ENCODE assay signal across 14 cellular contexts in genomic region chr2:25062461-25062860, GRCh38. TPM values are rescaled to one million over a fixed set of nuclear protein-coding genes. Genes with fewer than 3 reads are reported as not detected.
DNase-seq lines count a peak whose midpoint lies in the region; ATAC-seq and TF ChIP-seq lines count a peak whose summit lies in the region.
"Had no signal": no experiment of that assay in that cellular context is flagged by ENCODE, and none has a peak within 500 bp of the region (broad histone marks: within the 10 kb centered on the region; RNA-seq: fewer than 3 reads in every experiment).

No MANE protein-coding gene starts in this region.

- peak overlapping the region; percentile 35 for H3K4me3 Mint-ChIP-seq in neural crest cell
- H3K4me3 Mint-ChIP-seq: activated naive CD4-positive, alpha-beta T cell treated with anti-CD3 and anti-CD28 coated beads, Interleukin-2, amount 50 U/mL, for 24 hours; naive B cell had no signal

- H3K27me3 Mint-ChIP-seq in neural crest cell (ENCODE audit: low read depth), result no peaks in the 10 kb centered on the region
- H3K27me3 Mint-ChIP-seq: activated naive CD4-positive, alpha-beta T cell treated with anti-CD3 and anti-CD28 coated beads, Interleukin-2, amount 50 U/mL, for 24 hours; naive B cell had no signal

- H3K27ac ChIP-seq in heart right ventricle (peak overlapping the region in 6 of 10 donors; percentile 26 to 66 (median 60)), esophagus muscularis mucosa (replicated peaks in 1 of 4) (peak overlapping the region in 3 of 4 donors; percentile 19 to 37 (median 27)), tibial nerve (peak overlapping the region; percentile 16 to 89 (median 74))

- peaks cover 0 to 11% (median 0%) of the 10 kb centered on the region in 11 donors for H3K9me3 ChIP-seq in heart right ventricle
- peaks cover 0 to 4% (median 2%) of the 10 kb centered on the region in 4 donors for H3K9me3 ChIP-seq in esophagus muscularis mucosa
- H3K9me3 ChIP-seq in tibial nerve, result peaks cover 0 to 9% (median 0%) of the 10 kb centered on the region in 4 donors

- peaks cover 4% of the 10 kb centered on the region for H3K36me3 Mint-ChIP-seq in neural crest cell (ENCODE audit: low read depth)

- TF ChIP-seq CTCF in heart right ventricle (IDR thresholded peaks at IDR 0.05) (no peak), esophagus muscularis mucosa (IDR thresholded peaks at IDR 0.05) (no peak), neural crest cell (conservative IDR thresholded peaks at IDR 0.05) (no peak), tibial nerve (IDR thresholded peaks at IDR 0.05) (no peak)

- ATAC-seq in heart right ventricle (peak; percentile 11 to 70 (median 44)), HG03571 (IDR thresholded peaks at IDR 0.05; ENCODE audit: unreplicated experiment) (no peak)

- H3K27ac Mint-ChIP-seq in neural crest cell (ENCODE audit: unreplicated experiment), result peak overlapping the region; percentile 76
- H3K27ac Mint-ChIP-seq: activated naive CD4-positive, alpha-beta T cell treated with anti-CD3 and anti-CD28 coated beads, Interleukin-2, amount 50 U/mL, for 24 hours; naive B cell had no signal

- DNase-seq in heart right ventricle (peak; percentile 15 to 16), cardiac septum (ENCODE audit: low spot score) (no peak), esophagus muscularis mucosa (ENCODE audit: extremely low spot score) (no peak), neural crest cell (ENCODE audit: low read depth, low spot score) (peak; percentile 41), tibial nerve (ENCODE audit: low spot score in 2 of 2) (no peak), H7 (no peak)
- no peak for DNase-seq in activated T-cell treated with anti-CD3 and anti-CD28 coated beads, Interleukin-2, amount 50 U/mL, for 1 hour
- DNase-seq: central memory CD4-positive, alpha-beta T cell; GOT3; naive B cell; stomach had no signal

- intact Hi-C loops in heart right ventricle (cut with DNase I) (no loop called here), cardiac septum (cut with DNase I) (loop anchor here (5.0 kb wide), 1 partner anchor 75 kb away; no protein-coding TSS in a partner anchor), esophagus muscularis mucosa (cut with DNase I) (no loop called here)

- H3K36me3 ChIP-seq in heart right ventricle (no peaks in the 10 kb centered on the region), esophagus muscularis mucosa (no peaks in the 10 kb centered on the region), tibial nerve (no peaks in the 10 kb centered on the region), H7 (replicated peaks; ENCODE audit: control insufficient read depth, insufficient read depth, low read length) (no peaks in the 10 kb centered on the region)
- H3K36me3 ChIP-seq: stomach had no signal

- H3K27me3 ChIP-seq in heart right ventricle (no peaks in the 10 kb centered on the region), esophagus muscularis mucosa (no peaks in the 10 kb centered on the region), tibial nerve (no peaks in the 10 kb centered on the region), H7 (ENCODE audit: control insufficient read depth, insufficient read depth, low read length) (no peaks in the 10 kb centered on the region)
- H3K27me3 ChIP-seq: stomach had no signal

- peaks cover 6 to 44% (median 17%) of the 10 kb centered on the region in 9 donors for H3K4me1 ChIP-seq in heart right ventricle
- H3K4me1 ChIP-seq in esophagus muscularis mucosa, result peaks cover 12 to 19% (median 17%) of the 10 kb centered on the region in 4 donors
- H3K4me1 ChIP-seq in tibial nerve, result peaks cover 0 to 20% (median 6%) of the 10 kb centered on the region in 4 donors

- H3K9me3 Mint-ChIP-seq in neural crest cell, result peaks cover 6% of the 10 kb centered on the region

- H3K4me1 Mint-ChIP-seq in neural crest cell, result peaks cover 34% of the 10 kb centered on the region
- H3K4me1 Mint-ChIP-seq: activated naive CD4-positive, alpha-beta T cell treated with anti-CD3 and anti-CD28 coated beads, Interleukin-2, amount 50 U/mL, for 24 hours; naive B cell had no signal

- TF ChIP-seq EP300 in esophagus muscularis mucosa (IDR thresholded peaks at IDR 0.05), result no peak
- TF ChIP-seq EP300 in tibial nerve (IDR thresholded peaks at IDR 0.05), result peak in 1 of 2 donors; percentile 51

- WGBS in heart right ventricle, 2 donors, result 61 to 77% methylated on average over 11 of the region's 11 CpGs
- 94% methylated on average over 8 of the region's 11 CpGs for WGBS in esophagus muscularis mucosa
- WGBS in tibial nerve, 2 donors, result 28 to 59% methylated on average over 11 of the region's 11 CpGs

- TF ChIP-seq POLR2A in esophagus muscularis mucosa (IDR thresholded peaks at IDR 0.05; ENCODE audit: low read depth) (no peak), tibial nerve (IDR thresholded peaks at IDR 0.05) (no peak)

- H3K4me3 ChIP-seq in heart right ventricle, result no peak overlapping the region
- H3K4me3 ChIP-seq in esophagus muscularis mucosa, result no peak overlapping the region
- H3K4me3 ChIP-seq in tibial nerve, result no peak overlapping the region
- no peak overlapping the region for H3K4me3 ChIP-seq in H7 (ENCODE audit: insufficient read depth, low read depth, low read length)
- H3K4me3 ChIP-seq: skin epidermis, stomach had no signal

RNA-seq across cellular contexts. Expression of gene EFR3B, which starts 20.6 kb away (rescaled TPM):
- total RNA-seq in heart right ventricle (10 to 100 TPM in 1 of 10 donors, 1 to 10 TPM in 9; 2.6 to 15.2 (median 7.9) TPM), cardiac septum (8.9 TPM), esophagus muscularis mucosa (1 to 10 TPM in 2 of 4 donors, under 1 TPM in 2; 0.65 to 2.9 (median 1.00) TPM), neural crest cell (40.7 and 41.2 TPM in 2 replicates), tibial nerve (1 to 10 TPM; 5.4 to 7.1 (median 5.7) TPM)
- polyA plus RNA-seq in heart right ventricle, result 1 to 10 TPM in 1 of 2 donors, under 1 TPM in 1; 0.62 to 1.3 TPM
- total RNA-seq in H7 (2014; rRNA removed; shearing (Covaris generic)), result 3.3 and 3.4 TPM in 2 replicates

Comparison
In these comparisons a context has a peak if more than half of its experiments do, and no peak if none do; other contexts are left out.
1. DNase-seq: peak in heart right ventricle (2 of 2) and neural crest cell (single experiment); none in cardiac septum (single experiment), esophagus muscularis mucosa (single experiment), tibial nerve (0 of 2), H7 (single experiment) and activated T-cell treated with anti-CD3 and anti-CD28 coated beads, Interleukin-2, amount 50 U/mL, for 1 hour (single experiment).
2. Peak in every context shown above with its lines, with median percentiles within 50 percentile points of each other: H3K27ac ChIP-seq.